Comparison of ENCODE assay signal across 2 cellular contexts in the genomic region with DNA sequence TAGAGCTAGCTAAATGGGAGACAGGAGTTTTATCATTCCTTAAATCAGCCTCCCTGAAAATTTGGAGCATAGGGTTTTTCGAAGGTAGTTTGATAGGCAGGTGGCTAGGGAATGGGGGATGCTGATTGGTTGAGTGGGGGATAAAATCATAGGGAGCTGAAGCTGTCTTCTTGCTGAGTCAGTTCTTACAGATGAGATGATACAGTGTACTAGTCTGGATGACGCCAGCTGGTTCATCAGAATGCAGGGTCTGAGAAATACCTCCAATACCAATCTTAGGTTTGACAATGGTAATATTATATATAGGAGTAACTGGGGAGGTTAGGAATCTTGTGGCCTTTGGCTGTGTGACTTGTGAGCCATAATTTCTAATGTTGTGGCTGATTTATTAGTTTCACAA.
TF ChIP-seq lines count a peak whose summit lies in the region.

No MANE protein-coding gene starts in this region.

TF ChIP-seq in HepG2, 621 proteins besides CTCF, POLR2A, EP300 and RAD21:
- TF ChIP-seq MAFK (conservative IDR thresholded peaks at IDR 0.05 in 1 of 2, IDR thresholded peaks at IDR 0.05 in 1 of 2; ENCODE audit: low read length in 2 of 2) = 0 out of 4 replicates have a peak, but pooled peaks of 1 of the 2 experiments have one; percentile 43
- TF ChIP-seq MAFF (IDR thresholded peaks at IDR 0.05; ENCODE audit: low read depth, low read length) = 0 out of 2 replicates have a peak, but pooled peaks have one; percentile 28
- no peak for TF ChIP-seq TOPORS (CRISPR knock-in tag; IDR thresholded peaks at IDR 0.05)
- TF ChIP-seq ZNF33B (CRISPR knock-in tag; IDR thresholded peaks at IDR 0.05) = no peak

TF ChIP-seq in K562, 482 proteins besides CTCF, POLR2A, EP300 and RAD21:
- TF ChIP-seq RBFOX2 (IDR thresholded peaks at IDR 0.05; ENCODE audit: low read depth, low read length) (no peak), ZNF316 (IDR thresholded peaks at IDR 0.05) (peak; percentile 58; the same call in 1 of the 2 replicates), MAFG (tag; conservative IDR thresholded peaks at IDR 0.05) (0 out of 2 replicates have a peak, but pooled peaks have one; percentile 42), C11orf30 (IDR thresholded peaks at IDR 0.05; ENCODE audit: low read depth) (peak; percentile 53; the same call in 1 of the 2 replicates), BACH1 (tag; IDR thresholded peaks at IDR 0.05) (0 out of 2 replicates have a peak, but pooled peaks have one; percentile 29), HIVEP1 (CRISPR knock-in tag; IDR thresholded peaks at IDR 0.05) (no peak)
